ENCODE assay signal across 10 cellular contexts in genomic region chr4:151540728-151541437, GRCh38.
A peak's percentile ranks its signal among the peaks of the same experiment; 100 is the strongest.
DNase-seq lines count a peak whose midpoint lies in the region; ATAC-seq and TF ChIP-seq lines count a peak whose summit lies in the region.
"Had no signal": no experiment of that assay in that cellular context is flagged by ENCODE, and none has a peak within 500 bp of the region (broad histone marks: within the 10 kb centered on the region; RNA-seq: fewer than 3 reads in every experiment).

No MANE protein-coding gene starts in this region.

- no peaks in the 10 kb centered on the region for H3K36me3 Mint-ChIP-seq in chondrocyte (ENCODE audit: low read depth)
- peaks cover 3% of the 10 kb centered on the region for H3K36me3 Mint-ChIP-seq in nephron (ENCODE audit: low read depth)
- no peaks in the 10 kb centered on the region for H3K36me3 Mint-ChIP-seq in activated T-helper 17 cell treated with anti-CD3 and anti-CD28 coated beads, Interleukin-2, amount 50 U/mL, for 72 hours (ENCODE audit: low read depth)
- H3K36me3 Mint-ChIP-seq in activated naive CD8-positive, alpha-beta T cell treated with anti-CD3 and anti-CD28 coated beads for 36 hours = no peaks in the 10 kb centered on the region

- no peaks in the 10 kb centered on the region for H3K27me3 Mint-ChIP-seq in chondrocyte (ENCODE audit: low read depth)
- H3K27me3 Mint-ChIP-seq in nephron (ENCODE audit: low read depth) = peaks cover 5% of the 10 kb centered on the region
- H3K27me3 Mint-ChIP-seq in activated T-helper 17 cell treated with anti-CD3 and anti-CD28 coated beads, Interleukin-2, amount 50 U/mL, for 72 hours = peaks cover 5% of the 10 kb centered on the region
- H3K27me3 Mint-ChIP-seq in activated naive CD8-positive, alpha-beta T cell treated with anti-CD3 and anti-CD28 coated beads for 36 hours = peaks cover 7% of the 10 kb centered on the region

- H3K9me3 Mint-ChIP-seq in chondrocyte (ENCODE audit: low read depth) (no peaks in the 10 kb centered on the region), nephron (no peaks in the 10 kb centered on the region)
- H3K9me3 Mint-ChIP-seq in activated T-helper 17 cell treated with anti-CD3 and anti-CD28 coated beads, Interleukin-2, amount 50 U/mL, for 72 hours = no peaks in the 10 kb centered on the region
- H3K9me3 Mint-ChIP-seq in activated naive CD8-positive, alpha-beta T cell treated with anti-CD3 and anti-CD28 coated beads for 36 hours = no peaks in the 10 kb centered on the region

- no peak for ATAC-seq in activated T-helper 17 cell treated with anti-CD3 and anti-CD28 coated beads, Interleukin-2, amount 50 U/mL, for 72 hours (replicated peaks)

- peak; percentile 94 for DNase-seq in Caki2 (ENCODE audit: low read depth)
- DNase-seq in NCI-H2029 treated with DMSO at 0.1 percent for 48 hours (lab: John Stamatoyannopoulos, UW) = peak; percentile 72
- no peak for DNase-seq in chondrocyte (ENCODE audit: low spot score)
- DNase-seq in activated CD4-positive, alpha-beta T cell treated with anti-CD3 and anti-CD28 coated beads for 48 hours = no peak
- no peak for DNase-seq in activated effector memory CD4-positive, alpha-beta T cell treated with anti-CD3 and anti-CD28 coated beads, Interleukin-2, amount 50 U/mL, for 16 hours
- DNase-seq in activated naive CD8-positive, alpha-beta T cell treated with anti-CD3 and anti-CD28 coated beads for 36 hours = no peak
- DNase-seq: activated T-cell treated with anti-CD3 and anti-CD28 coated beads for 4 hours, NCI-H524 treated with DMSO at 0.1 percent for 48 hours had no signal

- H3K27ac Mint-ChIP-seq in chondrocyte (ENCODE audit: unreplicated experiment) = peak overlapping the region; percentile 88
- peak overlapping the region; percentile 5 to 78 (median 50) for H3K27ac Mint-ChIP-seq in nephron
- H3K27ac Mint-ChIP-seq in activated T-helper 17 cell treated with anti-CD3 and anti-CD28 coated beads, Interleukin-2, amount 50 U/mL, for 72 hours = no peak overlapping the region
- H3K27ac Mint-ChIP-seq in activated naive CD8-positive, alpha-beta T cell treated with anti-CD3 and anti-CD28 coated beads for 36 hours = no peak overlapping the region

- TF ChIP-seq CTCF in chondrocyte (IDR thresholded peaks at IDR 0.05) (no peak), nephron (IDR thresholded peaks at IDR 0.05; ENCODE audit: unreplicated experiment in 3 of 3) (no peak)

- H3K4me3 Mint-ChIP-seq in chondrocyte (ENCODE audit: unreplicated experiment) = peak overlapping the region; percentile 43
- H3K4me3 Mint-ChIP-seq in nephron = no peak overlapping the region
- H3K4me3 Mint-ChIP-seq in activated T-helper 17 cell treated with anti-CD3 and anti-CD28 coated beads, Interleukin-2, amount 50 U/mL, for 72 hours = no peak overlapping the region
- H3K4me3 Mint-ChIP-seq in activated naive CD8-positive, alpha-beta T cell treated with anti-CD3 and anti-CD28 coated beads for 36 hours = no peak overlapping the region

- H3K4me1 Mint-ChIP-seq in chondrocyte (ENCODE audit: low read depth) (peaks cover 45% of the 10 kb centered on the region), nephron (peaks cover 20% of the 10 kb centered on the region)
- H3K4me1 Mint-ChIP-seq in activated T-helper 17 cell treated with anti-CD3 and anti-CD28 coated beads, Interleukin-2, amount 50 U/mL, for 72 hours = no peaks in the 10 kb centered on the region
- H3K4me1 Mint-ChIP-seq in activated naive CD8-positive, alpha-beta T cell treated with anti-CD3 and anti-CD28 coated beads for 36 hours = peaks cover 4% of the 10 kb centered on the region

- in situ Hi-C loops in Caki2 (cut with HindIII; ENCODE audit: low pct_unique_long_range_greater_than_20kb, low sequenced_read_pairs) = no loop called here

Comparison
In these comparisons a context has a peak if more than half of its experiments do, and no peak if none do; other contexts are left out.
1. DNase-seq: peak in Caki2 (single experiment) and NCI-H2029 treated with DMSO at 0.1 percent for 48 hours (single experiment); none in chondrocyte (single experiment), activated CD4-positive, alpha-beta T cell treated with anti-CD3 and anti-CD28 coated beads for 48 hours (single experiment), activated effector memory CD4-positive, alpha-beta T cell treated with anti-CD3 and anti-CD28 coated beads, Interleukin-2, amount 50 U/mL, for 16 hours (single experiment) and activated naive CD8-positive, alpha-beta T cell treated with anti-CD3 and anti-CD28 coated beads for 36 hours (single experiment).
2. H3K27ac Mint-ChIP-seq: peak in chondrocyte (single experiment) and nephron (3 of 3); none in activated T-helper 17 cell treated with anti-CD3 and anti-CD28 coated beads, Interleukin-2, amount 50 U/mL, for 72 hours (single experiment) and activated naive CD8-positive, alpha-beta T cell treated with anti-CD3 and anti-CD28 coated beads for 36 hours (single experiment).